Comparison of ENCODE assay signal across 1 cellular context in the genomic region with DNA sequence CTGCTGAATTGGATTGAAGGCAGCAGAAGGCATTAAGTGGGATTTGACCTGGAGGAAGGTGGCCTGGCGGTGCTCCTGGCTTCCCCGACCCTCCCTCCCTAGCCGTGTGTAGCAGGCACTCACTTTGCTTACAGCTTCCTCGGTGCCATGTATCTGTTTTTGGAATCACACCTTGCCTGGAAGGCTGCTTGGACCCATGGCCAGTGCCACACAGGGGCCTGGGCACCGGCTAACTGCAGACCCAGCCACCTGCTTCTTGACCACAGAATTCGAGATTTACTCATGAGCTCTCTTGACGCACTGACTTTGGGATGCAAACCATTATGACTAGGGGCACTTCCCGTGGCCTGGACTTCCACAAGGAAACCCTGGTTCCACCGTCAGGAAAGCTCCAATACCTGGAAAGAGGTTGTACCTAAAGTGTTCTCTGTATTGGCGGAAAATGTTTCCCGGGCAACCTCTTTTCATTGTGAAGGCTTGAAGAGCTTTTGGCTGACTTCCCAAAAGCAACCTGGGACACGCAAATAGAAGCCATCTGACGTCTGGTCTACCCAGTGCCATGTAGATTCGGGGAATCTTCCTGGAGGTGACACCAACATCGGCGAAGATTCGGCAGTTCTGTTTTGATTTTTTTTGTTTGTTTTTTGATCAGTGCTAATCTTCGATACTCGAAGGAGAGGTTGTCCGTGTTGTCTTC.
TF ChIP-seq lines count a peak whose summit lies in the region.

No MANE protein-coding gene starts in this region.

TF ChIP-seq in HepG2, 621 proteins besides CTCF, POLR2A, EP300 and RAD21 (continued from another document):
- TF ChIP-seq ESRRA (CRISPR knock-in tag; IDR thresholded peaks at IDR 0.05; ENCODE audit: low read depth) (no peak), CENPT (CRISPR knock-in tag; IDR thresholded peaks at IDR 0.05; ENCODE audit: low read depth) (no peak), U2AF2 (IDR thresholded peaks at IDR 0.05; ENCODE audit: low read depth, low read length) (no peak), ZNF747 (CRISPR knock-in tag; IDR thresholded peaks at IDR 0.05; ENCODE audit: borderline replicate concordance) (no peak), MXD4 (CRISPR knock-in tag; IDR thresholded peaks at IDR 0.05) (no peak), FOXC1 (CRISPR knock-in tag; IDR thresholded peaks at IDR 0.05; ENCODE audit: borderline replicate concordance) (no peak), EED (CRISPR knock-in tag; IDR thresholded peaks at IDR 0.05) (no peak)
- TF ChIP-seq, protein P1, sequence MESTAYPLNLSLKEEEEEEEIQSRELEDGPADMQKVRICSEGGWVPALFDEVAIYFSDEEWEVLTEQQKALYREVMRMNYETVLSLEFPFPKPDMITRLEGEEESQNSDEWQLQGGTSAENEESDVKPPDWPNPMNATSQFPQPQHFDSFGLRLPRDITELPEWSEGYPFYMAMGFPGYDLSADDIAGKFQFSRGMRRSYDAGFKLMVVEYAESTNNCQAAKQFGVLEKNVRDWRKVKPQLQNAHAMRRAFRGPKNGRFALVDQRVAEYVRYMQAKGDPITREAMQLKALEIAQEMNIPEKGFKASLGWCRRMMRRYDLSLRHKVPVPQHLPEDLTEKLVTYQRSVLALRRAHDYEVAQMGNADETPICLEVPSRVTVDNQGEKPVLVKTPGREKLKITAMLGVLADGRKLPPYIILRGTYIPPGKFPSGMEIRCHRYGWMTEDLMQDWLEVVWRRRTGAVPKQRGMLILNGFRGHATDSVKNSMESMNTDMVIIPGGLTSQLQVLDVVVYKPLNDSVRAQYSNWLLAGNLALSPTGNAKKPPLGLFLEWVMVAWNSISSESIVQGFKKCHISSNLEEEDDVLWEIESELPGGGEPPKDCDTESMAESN (CRISPR knock-in tag; conservative IDR thresholded peaks at IDR 0.05), result no peak
- TF ChIP-seq, protein P2, sequence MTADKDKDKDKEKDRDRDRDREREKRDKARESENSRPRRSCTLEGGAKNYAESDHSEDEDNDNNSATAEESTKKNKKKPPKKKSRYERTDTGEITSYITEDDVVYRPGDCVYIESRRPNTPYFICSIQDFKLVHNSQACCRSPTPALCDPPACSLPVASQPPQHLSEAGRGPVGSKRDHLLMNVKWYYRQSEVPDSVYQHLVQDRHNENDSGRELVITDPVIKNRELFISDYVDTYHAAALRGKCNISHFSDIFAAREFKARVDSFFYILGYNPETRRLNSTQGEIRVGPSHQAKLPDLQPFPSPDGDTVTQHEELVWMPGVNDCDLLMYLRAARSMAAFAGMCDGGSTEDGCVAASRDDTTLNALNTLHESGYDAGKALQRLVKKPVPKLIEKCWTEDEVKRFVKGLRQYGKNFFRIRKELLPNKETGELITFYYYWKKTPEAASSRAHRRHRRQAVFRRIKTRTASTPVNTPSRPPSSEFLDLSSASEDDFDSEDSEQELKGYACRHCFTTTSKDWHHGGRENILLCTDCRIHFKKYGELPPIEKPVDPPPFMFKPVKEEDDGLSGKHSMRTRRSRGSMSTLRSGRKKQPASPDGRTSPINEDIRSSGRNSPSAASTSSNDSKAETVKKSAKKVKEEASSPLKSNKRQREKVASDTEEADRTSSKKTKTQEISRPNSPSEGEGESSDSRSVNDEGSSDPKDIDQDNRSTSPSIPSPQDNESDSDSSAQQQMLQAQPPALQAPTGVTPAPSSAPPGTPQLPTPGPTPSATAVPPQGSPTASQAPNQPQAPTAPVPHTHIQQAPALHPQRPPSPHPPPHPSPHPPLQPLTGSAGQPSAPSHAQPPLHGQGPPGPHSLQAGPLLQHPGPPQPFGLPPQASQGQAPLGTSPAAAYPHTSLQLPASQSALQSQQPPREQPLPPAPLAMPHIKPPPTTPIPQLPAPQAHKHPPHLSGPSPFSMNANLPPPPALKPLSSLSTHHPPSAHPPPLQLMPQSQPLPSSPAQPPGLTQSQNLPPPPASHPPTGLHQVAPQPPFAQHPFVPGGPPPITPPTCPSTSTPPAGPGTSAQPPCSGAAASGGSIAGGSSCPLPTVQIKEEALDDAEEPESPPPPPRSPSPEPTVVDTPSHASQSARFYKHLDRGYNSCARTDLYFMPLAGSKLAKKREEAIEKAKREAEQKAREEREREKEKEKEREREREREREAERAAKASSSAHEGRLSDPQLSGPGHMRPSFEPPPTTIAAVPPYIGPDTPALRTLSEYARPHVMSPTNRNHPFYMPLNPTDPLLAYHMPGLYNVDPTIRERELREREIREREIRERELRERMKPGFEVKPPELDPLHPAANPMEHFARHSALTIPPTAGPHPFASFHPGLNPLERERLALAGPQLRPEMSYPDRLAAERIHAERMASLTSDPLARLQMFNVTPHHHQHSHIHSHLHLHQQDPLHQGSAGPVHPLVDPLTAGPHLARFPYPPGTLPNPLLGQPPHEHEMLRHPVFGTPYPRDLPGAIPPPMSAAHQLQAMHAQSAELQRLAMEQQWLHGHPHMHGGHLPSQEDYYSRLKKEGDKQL (CRISPR knock-in tag; IDR thresholded peaks at IDR 0.05; ENCODE audit: low read depth), result no peak
